ENCODE assay signal across 4 cellular contexts in the genomic region with DNA sequence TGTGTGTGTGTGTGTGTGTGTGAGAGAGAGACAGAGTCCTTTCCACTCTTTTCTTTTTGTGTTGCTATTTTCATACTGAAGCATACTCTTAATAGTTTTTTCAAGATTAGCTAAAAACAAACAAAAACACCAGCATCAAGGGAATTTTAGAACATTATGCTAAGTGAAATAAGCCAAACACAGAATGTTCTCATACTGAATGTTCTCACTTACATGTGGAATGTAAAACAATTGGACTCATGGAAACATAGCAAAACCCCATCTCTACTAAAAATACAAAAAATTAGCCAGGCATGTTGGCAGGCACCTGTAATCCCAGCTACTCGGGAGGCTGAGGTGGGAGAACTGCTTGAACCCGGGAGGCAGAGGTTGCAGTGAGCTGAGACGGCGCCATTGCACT.
DNase-seq lines count a peak whose midpoint lies in the region; ATAC-seq and TF ChIP-seq lines count a peak whose summit lies in the region.
"Not testable (repeated sequence)": the region's sequence is repeated elsewhere in the genome, so short reads cannot be mapped to it uniquely, and the experiment has no call there.

No MANE protein-coding gene starts in this region.

- not testable (repeated sequence) for TF ChIP-seq CTCF in fibroblast of villous mesenchyme (IDR thresholded peaks at IDR 0.05; ENCODE audit: insufficient read depth, low read depth, low read length); nephron (IDR thresholded peaks at IDR 0.05; ENCODE audit: unreplicated experiment in 3 of 3); gastrocnemius medialis (IDR thresholded peaks at IDR 0.05 in 4 of 5, conservative IDR thresholded peaks at IDR 0.05 in 1 of 5); testis (IDR thresholded peaks at IDR 0.05)

- H3K27ac Mint-ChIP-seq in nephron, result peak overlapping the region; percentile 45 to 74 (median 63)

- TF ChIP-seq POLR2A in gastrocnemius medialis (IDR thresholded peaks at IDR 0.05); testis (IDR thresholded peaks at IDR 0.05): not testable (repeated sequence)

- not testable (repeated sequence) for H3K9me3 Mint-ChIP-seq in nephron

- peaks cover 13% of the 10 kb centered on the region for H3K27me3 Mint-ChIP-seq in nephron (ENCODE audit: low read depth)

- ATAC-seq in gastrocnemius medialis, result peak in 1 of 2 donors; percentile 79

- peaks cover 16% of the 10 kb centered on the region for H3K4me1 Mint-ChIP-seq in nephron

- H3K36me3 Mint-ChIP-seq in nephron (ENCODE audit: low read depth), result not testable (repeated sequence)

- not testable (repeated sequence) for H3K4me3 Mint-ChIP-seq in nephron

- peak overlapping the region in 1 of 4 donors; percentile 30 for H3K27ac ChIP-seq in gastrocnemius medialis
- peak overlapping the region in 1 of 2 donors; percentile 59 for H3K27ac ChIP-seq in testis

- in situ Hi-C loops in gastrocnemius medialis (cut with MboI; ENCODE audit: low sequenced_read_pairs in 4 of 4), result not testable (repeated sequence)

- intact Hi-C loops in gastrocnemius medialis (cut with DNase I; ENCODE audit: low total_unique reads); testis (cut with DNase I; ENCODE audit: low total_unique reads): not testable (repeated sequence)

- H3K36me3 ChIP-seq in gastrocnemius medialis; testis (ENCODE audit: low read depth, missing control alignments): not testable (repeated sequence)

- DNase-seq in fibroblast of villous mesenchyme (ENCODE audit: low read depth) (peak; percentile 30), gastrocnemius medialis (peak; percentile 8 to 24), testis (peak; percentile 38)

- 25 to 51% methylated on average over 4 of the region's 4 CpGs for WGBS in testis, 2 donors

- not testable (repeated sequence) for H3K27me3 ChIP-seq in gastrocnemius medialis, testis

- H3K4me1 ChIP-seq in gastrocnemius medialis, testis: not testable (repeated sequence)

- not testable (repeated sequence) for H3K9me3 ChIP-seq in gastrocnemius medialis, testis

- H3K4me3 ChIP-seq in fibroblast of villous mesenchyme (ENCODE audit: low read depth, low read length); gastrocnemius medialis; testis: not testable (repeated sequence)
